In the genomic region with DNA sequence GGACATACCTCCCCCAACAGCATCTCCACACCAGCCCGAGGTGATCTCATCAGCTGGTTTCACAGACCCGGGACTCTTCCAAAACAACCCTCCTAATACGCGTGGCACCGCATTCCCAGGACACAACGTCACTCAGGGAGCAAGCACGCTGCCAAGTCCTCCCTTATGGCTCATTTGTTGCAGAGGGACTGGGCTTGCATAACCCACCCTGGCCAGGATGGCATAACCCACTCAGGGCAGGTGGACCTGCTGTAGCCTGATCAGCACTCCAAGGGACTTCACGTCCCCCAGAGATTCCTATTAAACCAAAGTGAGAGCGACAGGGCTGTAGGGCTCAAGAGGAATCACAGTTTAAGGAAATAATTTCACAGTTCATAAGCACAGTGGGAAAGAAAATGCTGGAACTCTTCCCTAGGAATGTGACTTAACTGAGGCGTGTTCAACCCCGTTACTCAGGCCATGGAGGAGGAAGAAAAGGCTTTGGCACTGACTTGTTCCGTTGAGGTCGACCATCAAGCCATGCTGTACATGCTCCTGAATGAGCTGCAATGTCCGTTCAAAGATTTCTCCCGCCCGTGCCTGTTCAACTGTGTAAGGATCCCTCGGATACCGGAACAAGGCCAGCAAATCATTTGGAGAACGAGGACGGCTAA, we compare ENCODE assay signal across 10 cellular contexts.
DNase-seq lines count a peak whose midpoint lies in the region; ATAC-seq and TF ChIP-seq lines count a peak whose summit lies in the region.
"Had no signal": no experiment of that assay in that cellular context is flagged by ENCODE, and none has a peak within 500 bp of the region (broad histone marks: within the 10 kb centered on the region; RNA-seq: fewer than 3 reads in every experiment).

No MANE protein-coding gene starts in this region.

- H3K27ac Mint-ChIP-seq in CD8-positive, alpha-beta T cell, result no peak overlapping the region
- H3K27ac Mint-ChIP-seq: activated B cell treated with CpG ODN at 0.5 μM for 24 hours had no signal

- no peaks in the 10 kb centered on the region for H3K36me3 ChIP-seq in thyroid gland
- no peaks in the 10 kb centered on the region for H3K36me3 ChIP-seq in CD8-positive, alpha-beta T cell (ENCODE audit: insufficient read depth, low read length)

- no peaks in the 10 kb centered on the region for H3K4me1 Mint-ChIP-seq in CD8-positive, alpha-beta T cell (ENCODE audit: low read depth)
- H3K4me1 Mint-ChIP-seq: activated B cell treated with CpG ODN at 0.5 μM for 24 hours had no signal

- peak; percentile 93 for DNase-seq in LHCN-M2 (ENCODE audit: low read depth)
- DNase-seq in dermis blood vessel endothelial cell, result peak; percentile 92
- peak; percentile 55 to 95 for DNase-seq in lower leg skin (ENCODE audit: low spot score in 2 of 2)
- DNase-seq in thyroid gland, result peak; percentile 16 to 21
- no peak for DNase-seq in CD8-positive, alpha-beta T cell
- DNase-seq in NCI-H1105 treated with DMSO at 0.1 percent for 48 hours (lab: John Stamatoyannopoulos, UW), result no peak
- DNase-seq: activated B cell treated with CpG ODN at 0.5 μM for 24 hours, NCI-H2171 had no signal

- TF ChIP-seq POLR2A in lower leg skin (IDR thresholded peaks at IDR 0.05) (no peak), thyroid gland (IDR thresholded peaks at IDR 0.05) (no peak)

- TF ChIP-seq CTCF in lower leg skin (IDR thresholded peaks at IDR 0.05) (no peak), thyroid gland (IDR thresholded peaks at IDR 0.05) (no peak)
- no peak for TF ChIP-seq CTCF in CD8-positive, alpha-beta T cell (IDR thresholded peaks at IDR 0.05)

- H3K27me3 ChIP-seq in thyroid gland, result no peaks in the 10 kb centered on the region
- H3K27me3 ChIP-seq in CD8-positive, alpha-beta T cell (ENCODE audit: insufficient read depth, low read length), result no peaks in the 10 kb centered on the region

- POLR2A ChIA-PET in CD8-positive, alpha-beta T cell (lab: Charles Lee), result no interaction called here

- CTCF ChIA-PET in CD8-positive, alpha-beta T cell (lab: Charles Lee), result no interaction called here

- peak overlapping the region in 1 of 3 donors; percentile 56 for H3K27ac ChIP-seq in thyroid gland
- no peak overlapping the region for H3K27ac ChIP-seq in CD8-positive, alpha-beta T cell (ENCODE audit: low read depth, low read length)

- H3K36me3 Mint-ChIP-seq in CD8-positive, alpha-beta T cell, result no peaks in the 10 kb centered on the region

- WGBS in lower leg skin, 2 donors, result 39 to 41% methylated on average over 20 of the region's 20 CpGs
- 70 to 79% methylated on average over 20 of the region's 20 CpGs for WGBS in thyroid gland, 2 donors

- peaks cover 6% of the 10 kb centered on the region for H3K27me3 Mint-ChIP-seq in CD8-positive, alpha-beta T cell (ENCODE audit: low read depth)
- H3K27me3 Mint-ChIP-seq: activated B cell treated with CpG ODN at 0.5 μM for 24 hours had no signal

- H3K9me3 ChIP-seq in thyroid gland, result no peaks in the 10 kb centered on the region
- H3K9me3 ChIP-seq in CD8-positive, alpha-beta T cell (ENCODE audit: low read length), result no peaks in the 10 kb centered on the region

- H3K9me3 Mint-ChIP-seq in CD8-positive, alpha-beta T cell, result no peaks in the 10 kb centered on the region
- H3K9me3 Mint-ChIP-seq: activated B cell treated with CpG ODN at 0.5 μM for 24 hours had no signal

- peaks cover 0 to 25% of the 10 kb centered on the region in 2 donors for H3K4me1 ChIP-seq in thyroid gland
- no peaks in the 10 kb centered on the region for H3K4me1 ChIP-seq in CD8-positive, alpha-beta T cell (ENCODE audit: insufficient read depth, low read length)

- H3K4me3 ChIP-seq in lower leg skin (ENCODE audit: low read depth, poor library complexity, severe bottlenecking) (no peak overlapping the region), thyroid gland (replicated peaks in 1 of 3) (no peak overlapping the region)
- no peak overlapping the region for H3K4me3 ChIP-seq in CD8-positive, alpha-beta T cell (ENCODE audit: low read depth, low read length)

- no peak for ATAC-seq in HG03342 (IDR thresholded peaks at IDR 0.05; ENCODE audit: unreplicated experiment)
- no peak for ATAC-seq in CD8-positive, alpha-beta T cell
- no peak for ATAC-seq in HG03039 (IDR thresholded peaks at IDR 0.05; ENCODE audit: unreplicated experiment)

- no peak overlapping the region for H3K4me3 Mint-ChIP-seq in CD8-positive, alpha-beta T cell
- H3K4me3 Mint-ChIP-seq: activated B cell treated with CpG ODN at 0.5 μM for 24 hours had no signal

- intact Hi-C loops in lower leg skin (cut with DNase I; ENCODE audit: low total_unique reads) (no loop called here), thyroid gland (cut with DNase I) (no loop called here)
- intact Hi-C loops in CD8-positive, alpha-beta T cell (cut with DNase I, micrococcal nuclease), result no loop called here

Comparison
In these comparisons a context has a peak if more than half of its experiments do, and no peak if none do; other contexts are left out.
1. DNase-seq: peak in LHCN-M2 (single experiment), dermis blood vessel endothelial cell (single experiment), lower leg skin (2 of 2) and thyroid gland (2 of 2); none in CD8-positive, alpha-beta T cell (0 of 7) and NCI-H1105 treated with DMSO at 0.1 percent for 48 hours (single experiment).